ENCODE assay signal across 1 cellular context in the genomic region with DNA sequence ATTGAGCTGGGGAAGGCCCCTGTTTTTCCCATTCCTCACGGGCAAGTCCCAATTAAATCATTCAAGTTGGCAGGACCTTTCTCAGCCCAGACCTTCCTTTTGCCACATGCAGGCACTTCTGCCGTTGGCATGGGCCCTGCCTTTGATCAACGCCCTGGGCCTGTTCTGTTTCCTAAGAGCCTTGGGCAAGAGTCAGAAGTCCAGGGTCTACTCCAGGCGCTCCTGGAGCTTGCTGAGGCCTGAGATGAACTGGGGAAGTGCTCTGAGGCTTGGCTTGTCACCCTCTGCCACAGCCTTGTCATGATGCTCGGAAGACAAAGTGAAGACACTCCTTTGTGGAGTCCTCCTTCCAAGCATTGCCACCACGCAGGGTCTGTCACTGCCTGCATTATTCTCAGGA.
TF ChIP-seq lines count a peak whose summit lies in the region.

No MANE protein-coding gene starts in this region.

TF ChIP-seq in HepG2, 621 proteins besides CTCF, POLR2A, EP300 and RAD21:
- TF ChIP-seq, protein P1, sequence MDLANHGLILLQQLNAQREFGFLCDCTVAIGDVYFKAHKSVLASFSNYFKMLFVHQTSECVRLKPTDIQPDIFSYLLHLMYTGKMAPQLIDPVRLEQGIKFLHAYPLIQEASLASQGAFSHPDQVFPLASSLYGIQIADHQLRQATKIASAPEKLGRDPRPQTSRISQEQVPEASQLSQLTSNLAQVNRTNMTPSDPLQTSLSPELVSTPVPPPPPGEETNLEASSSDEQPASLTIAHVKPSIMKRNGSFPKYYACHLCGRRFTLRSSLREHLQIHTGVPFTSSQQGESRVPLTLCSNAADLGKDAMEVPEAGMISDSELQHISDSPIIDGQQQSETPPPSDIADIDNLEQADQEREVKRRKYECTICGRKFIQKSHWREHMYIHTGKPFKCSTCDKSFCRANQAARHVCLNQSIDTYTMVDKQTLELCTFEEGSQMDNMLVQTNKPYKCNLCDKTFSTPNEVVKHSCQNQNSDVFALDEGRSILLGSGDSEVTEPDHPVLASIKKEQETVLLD (CRISPR knock-in tag; IDR thresholded peaks at IDR 0.05; ENCODE audit: low read depth): no peak
- TF ChIP-seq, protein P2, sequence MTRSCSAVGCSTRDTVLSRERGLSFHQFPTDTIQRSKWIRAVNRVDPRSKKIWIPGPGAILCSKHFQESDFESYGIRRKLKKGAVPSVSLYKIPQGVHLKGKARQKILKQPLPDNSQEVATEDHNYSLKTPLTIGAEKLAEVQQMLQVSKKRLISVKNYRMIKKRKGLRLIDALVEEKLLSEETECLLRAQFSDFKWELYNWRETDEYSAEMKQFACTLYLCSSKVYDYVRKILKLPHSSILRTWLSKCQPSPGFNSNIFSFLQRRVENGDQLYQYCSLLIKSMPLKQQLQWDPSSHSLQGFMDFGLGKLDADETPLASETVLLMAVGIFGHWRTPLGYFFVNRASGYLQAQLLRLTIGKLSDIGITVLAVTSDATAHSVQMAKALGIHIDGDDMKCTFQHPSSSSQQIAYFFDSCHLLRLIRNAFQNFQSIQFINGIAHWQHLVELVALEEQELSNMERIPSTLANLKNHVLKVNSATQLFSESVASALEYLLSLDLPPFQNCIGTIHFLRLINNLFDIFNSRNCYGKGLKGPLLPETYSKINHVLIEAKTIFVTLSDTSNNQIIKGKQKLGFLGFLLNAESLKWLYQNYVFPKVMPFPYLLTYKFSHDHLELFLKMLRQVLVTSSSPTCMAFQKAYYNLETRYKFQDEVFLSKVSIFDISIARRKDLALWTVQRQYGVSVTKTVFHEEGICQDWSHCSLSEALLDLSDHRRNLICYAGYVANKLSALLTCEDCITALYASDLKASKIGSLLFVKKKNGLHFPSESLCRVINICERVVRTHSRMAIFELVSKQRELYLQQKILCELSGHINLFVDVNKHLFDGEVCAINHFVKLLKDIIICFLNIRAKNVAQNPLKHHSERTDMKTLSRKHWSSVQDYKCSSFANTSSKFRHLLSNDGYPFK (CRISPR knock-in tag; IDR thresholded peaks at IDR 0.05; ENCODE audit: borderline replicate concordance): no peak
- TF ChIP-seq ZFAT (CRISPR knock-in tag; conservative IDR thresholded peaks at IDR 0.05) (no peak), MXD4 (CRISPR knock-in tag; IDR thresholded peaks at IDR 0.05) (no peak), SCMH1 (CRISPR knock-in tag; IDR thresholded peaks at IDR 0.05; ENCODE audit: borderline replicate concordance) (no peak), NFKBIZ (CRISPR knock-in tag; IDR thresholded peaks at IDR 0.05) (0 out of 2 replicates have a peak, but pooled peaks have one; percentile 18), FOXP1 (IDR thresholded peaks at IDR 0.05) (no peak), FOXP1 (CRISPR knock-in tag; IDR thresholded peaks at IDR 0.05) (no peak), TARDBP (CRISPR knock-in tag; IDR thresholded peaks at IDR 0.05) (no peak), ZFY (CRISPR knock-in tag; IDR thresholded peaks at IDR 0.05) (peak; percentile 2; the same call in 1 of the 2 replicates), ATRX (CRISPR knock-in tag; IDR thresholded peaks at IDR 0.05; ENCODE audit: borderline replicate concordance) (no peak), ZNF264 (CRISPR knock-in tag; IDR thresholded peaks at IDR 0.05) (no peak), ZFP62 (CRISPR knock-in tag; IDR thresholded peaks at IDR 0.05) (no peak), SAFB2 (CRISPR knock-in tag; IDR thresholded peaks at IDR 0.05; ENCODE audit: borderline replicate concordance, low read depth) (0 out of 2 replicates have a peak, but pooled peaks have one; percentile 44), EHMT2 (IDR thresholded peaks at IDR 0.05; ENCODE audit: borderline replicate concordance, low read depth, low read length) (no peak), REPIN1 (CRISPR knock-in tag; IDR thresholded peaks at IDR 0.05; ENCODE audit: borderline replicate concordance, low read depth) (0 out of 2 replicates have a peak, but pooled peaks have one; percentile 12), HNF4A (CRISPR knock-in tag; IDR thresholded peaks at IDR 0.05) (peak; percentile 49), POLR2G (IDR thresholded peaks at IDR 0.05; ENCODE audit: low read depth, low read length) (no peak), EEA1 (CRISPR knock-in tag; IDR thresholded peaks at IDR 0.05; ENCODE audit: borderline replicate concordance) (0 out of 2 replicates have a peak, but pooled peaks have one; percentile 38)
- TF ChIP-seq, protein P3, sequence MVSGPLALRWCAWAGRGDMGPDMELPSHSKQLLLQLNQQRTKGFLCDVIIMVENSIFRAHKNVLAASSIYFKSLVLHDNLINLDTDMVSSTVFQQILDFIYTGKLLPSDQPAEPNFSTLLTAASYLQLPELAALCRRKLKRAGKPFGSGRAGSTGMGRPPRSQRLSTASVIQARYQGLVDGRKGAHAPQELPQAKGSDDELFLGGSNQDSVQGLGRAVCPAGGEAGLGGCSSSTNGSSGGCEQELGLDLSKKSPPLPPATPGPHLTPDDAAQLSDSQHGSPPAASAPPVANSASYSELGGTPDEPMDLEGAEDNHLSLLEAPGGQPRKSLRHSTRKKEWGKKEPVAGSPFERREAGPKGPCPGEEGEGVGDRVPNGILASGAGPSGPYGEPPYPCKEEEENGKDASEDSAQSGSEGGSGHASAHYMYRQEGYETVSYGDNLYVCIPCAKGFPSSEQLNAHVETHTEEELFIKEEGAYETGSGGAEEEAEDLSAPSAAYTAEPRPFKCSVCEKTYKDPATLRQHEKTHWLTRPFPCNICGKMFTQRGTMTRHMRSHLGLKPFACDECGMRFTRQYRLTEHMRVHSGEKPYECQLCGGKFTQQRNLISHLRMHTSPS (CRISPR knock-in tag; IDR thresholded peaks at IDR 0.05; ENCODE audit: low read depth): peak; percentile 30; the same call in 1 of the 2 replicates
- TF ChIP-seq, protein P4, sequence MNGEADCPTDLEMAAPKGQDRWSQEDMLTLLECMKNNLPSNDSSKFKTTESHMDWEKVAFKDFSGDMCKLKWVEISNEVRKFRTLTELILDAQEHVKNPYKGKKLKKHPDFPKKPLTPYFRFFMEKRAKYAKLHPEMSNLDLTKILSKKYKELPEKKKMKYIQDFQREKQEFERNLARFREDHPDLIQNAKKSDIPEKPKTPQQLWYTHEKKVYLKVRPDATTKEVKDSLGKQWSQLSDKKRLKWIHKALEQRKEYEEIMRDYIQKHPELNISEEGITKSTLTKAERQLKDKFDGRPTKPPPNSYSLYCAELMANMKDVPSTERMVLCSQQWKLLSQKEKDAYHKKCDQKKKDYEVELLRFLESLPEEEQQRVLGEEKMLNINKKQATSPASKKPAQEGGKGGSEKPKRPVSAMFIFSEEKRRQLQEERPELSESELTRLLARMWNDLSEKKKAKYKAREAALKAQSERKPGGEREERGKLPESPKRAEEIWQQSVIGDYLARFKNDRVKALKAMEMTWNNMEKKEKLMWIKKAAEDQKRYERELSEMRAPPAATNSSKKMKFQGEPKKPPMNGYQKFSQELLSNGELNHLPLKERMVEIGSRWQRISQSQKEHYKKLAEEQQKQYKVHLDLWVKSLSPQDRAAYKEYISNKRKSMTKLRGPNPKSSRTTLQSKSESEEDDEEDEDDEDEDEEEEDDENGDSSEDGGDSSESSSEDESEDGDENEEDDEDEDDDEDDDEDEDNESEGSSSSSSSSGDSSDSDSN (CRISPR knock-in tag; IDR thresholded peaks at IDR 0.05): peak; percentile 41; the same call in 1 of the 2 replicates
- TF ChIP-seq, protein P5, sequence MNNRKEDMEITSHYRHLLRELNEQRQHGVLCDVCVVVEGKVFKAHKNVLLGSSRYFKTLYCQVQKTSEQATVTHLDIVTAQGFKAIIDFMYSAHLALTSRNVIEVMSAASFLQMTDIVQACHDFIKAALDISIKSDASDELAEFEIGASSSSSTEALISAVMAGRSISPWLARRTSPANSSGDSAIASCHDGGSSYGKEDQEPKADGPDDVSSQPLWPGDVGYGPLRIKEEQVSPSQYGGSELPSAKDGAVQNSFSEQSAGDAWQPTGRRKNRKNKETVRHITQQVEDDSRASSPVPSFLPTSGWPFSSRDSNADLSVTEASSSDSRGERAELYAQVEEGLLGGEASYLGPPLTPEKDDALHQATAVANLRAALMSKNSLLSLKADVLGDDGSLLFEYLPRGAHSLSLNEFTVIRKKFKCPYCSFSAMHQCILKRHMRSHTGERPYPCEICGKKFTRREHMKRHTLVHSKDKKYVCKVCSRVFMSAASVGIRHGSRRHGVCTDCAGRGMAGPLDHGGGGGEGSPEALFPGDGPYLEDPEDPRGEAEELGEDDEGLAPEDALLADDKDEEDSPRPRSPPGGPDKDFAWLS (CRISPR knock-in tag; IDR thresholded peaks at IDR 0.05; ENCODE audit: borderline replicate concordance): no peak
